5 cellular contexts compared by ENCODE assay signal in the genomic region with DNA sequence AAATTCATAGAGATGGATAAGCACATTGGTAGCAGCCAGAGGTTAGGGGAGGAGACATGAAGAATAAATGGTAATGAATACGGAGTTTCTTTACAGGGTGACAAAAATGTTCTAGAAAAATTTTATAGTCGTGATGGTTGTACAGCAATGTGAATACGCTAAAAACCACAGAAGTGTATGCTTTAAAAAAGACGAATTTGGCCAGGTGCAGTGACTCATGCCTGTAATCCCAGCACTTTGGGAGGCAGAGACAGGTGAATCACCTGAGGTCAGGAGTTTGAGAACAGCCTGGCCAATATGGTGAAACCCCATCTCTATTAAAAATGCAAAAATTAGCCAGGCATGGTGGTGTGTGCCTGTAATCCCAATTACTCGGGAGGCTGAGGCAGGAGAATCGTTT. TPM values are rescaled to one million over a fixed set of nuclear protein-coding genes. Genes with fewer than 3 reads are reported as not detected.
DNase-seq lines count a peak whose midpoint lies in the region; ATAC-seq and TF ChIP-seq lines count a peak whose summit lies in the region.
"Not testable (repeated sequence)": the region's sequence is repeated elsewhere in the genome, so short reads cannot be mapped to it uniquely, and the experiment has no call there.

No MANE protein-coding gene starts in this region.

- H2BK15ac ChIP-seq in H9 (ENCODE audit: low read depth, low read length) = not testable (repeated sequence)

- not testable (repeated sequence) for H3K4me3 ChIP-seq in PC-3 (ENCODE audit: low read length); mammary epithelial cell (replicated peaks in 1 of 3; ENCODE audit: insufficient read depth in 1 of 3, low read depth in 2 of 3, low read length in 3 of 3)

- not testable (repeated sequence) for H3K9me3 ChIP-seq in H9 (ENCODE audit: control insufficient read depth, low read depth, low read length); PC-3 (ENCODE audit: low read length); mammary epithelial cell (replicated peaks; ENCODE audit: insufficient read depth, low read length)

- peaks cover 19% of the 10 kb centered on the region for H3K36me3 ChIP-seq in PC-3 (ENCODE audit: low read depth, low read length)
- not testable (repeated sequence) for H3K36me3 ChIP-seq in mammary epithelial cell (ENCODE audit: insufficient read depth, low read length)

- TF ChIP-seq CTCF in H9 (conservative IDR thresholded peaks at IDR 0.05); PC-3 (conservative IDR thresholded peaks at IDR 0.05; ENCODE audit: low read depth, low read length); WTC11 (IDR thresholded peaks at IDR 0.05); mammary epithelial cell (conservative IDR thresholded peaks at IDR 0.05 in 1 of 2, IDR thresholded peaks at IDR 0.05 in 1 of 2; ENCODE audit: extremely low read depth in 1 of 2, insufficient read depth in 1 of 2, low read depth in 1 of 2, low read length in 2 of 2); foreskin keratinocyte (conservative IDR thresholded peaks at IDR 0.05): not testable (repeated sequence)

- H3K4me1 Mint-ChIP-seq in H9 = peaks cover 55% of the 10 kb centered on the region in 2 experiments
- peaks cover 74% of the 10 kb centered on the region for H3K4me1 Mint-ChIP-seq in WTC11

- not testable (repeated sequence) for H3T11ph ChIP-seq in H9 (ENCODE audit: low read length)

- H3K36me3 Mint-ChIP-seq in H9 (ENCODE audit: insufficient read depth in 1 of 3, low read depth in 3 of 3) (peaks cover 17 to 38% (median 37%) of the 10 kb centered on the region in 3 experiments; a peak in 6 of 7 replicates), WTC11 (peaks cover 30% of the 10 kb centered on the region)

- H3K4ac ChIP-seq in H9 (ENCODE audit: low read depth, low read length) = not testable (repeated sequence)

- H3K79me2 ChIP-seq in H9 (ENCODE audit: insufficient read depth, low read length) (peaks cover 18% of the 10 kb centered on the region; the same call in 1 of the 2 replicates), PC-3 (ENCODE audit: low read length) (peaks cover 36% of the 10 kb centered on the region)
- H3K79me2 ChIP-seq in mammary epithelial cell (ENCODE audit: insufficient read depth, low read length) = not testable (repeated sequence)

- not testable (repeated sequence) for H3K18ac ChIP-seq in H9 (ENCODE audit: insufficient read length, low read depth, low read length)

- ATAC-seq in PC-3 (peak; percentile 48; the same call in 1 of the 2 replicates), foreskin keratinocyte (peak; percentile 89)
- not testable (repeated sequence) for ATAC-seq in WTC11

- not testable (repeated sequence) for BruUV-seq in PC-3 (replicated peaks; lab: Mats Ljungman, UMichigan); mammary epithelial cell (replicated peaks; lab: Mats Ljungman, UMichigan)

- not testable (repeated sequence) for H2BK20ac ChIP-seq in H9 (ENCODE audit: low read depth, low read length, poor library complexity, severe bottlenecking)

- H3K9ac ChIP-seq in H9 (ENCODE audit: extremely low read depth, insufficient read length, low read length); PC-3 (ENCODE audit: low read length); mammary epithelial cell (ENCODE audit: insufficient read depth, low read length): not testable (repeated sequence)

- dilution Hi-C loops in mammary epithelial cell (cut with HindIII; ENCODE audit: low sequenced_read_pairs) = not testable (repeated sequence)

- 100% methylated on average over 1 of the region's 6 CpGs for WGBS in H9 (ENCODE audit: extremely low coverage, insufficient read length, low lambda C conversion rate)
- WGBS in mammary epithelial cell (ENCODE audit: low coverage, missing lambda C conversion rate) = 72% methylated on average over 6 of the region's 6 CpGs

- not testable (repeated sequence) for H3K4me1 ChIP-seq in H9 (ENCODE audit: insufficient read depth, low read length); PC-3 (ENCODE audit: insufficient read depth, low read length); mammary epithelial cell (ENCODE audit: insufficient read depth, low read length); foreskin keratinocyte

- H2AFZ ChIP-seq in H9 (ENCODE audit: low read length); PC-3 (ENCODE audit: low read length); mammary epithelial cell (ENCODE audit: low read depth, low read length): not testable (repeated sequence)

- H3K79me1 ChIP-seq in H9 (ENCODE audit: insufficient read depth, low read depth, low read length, poor library complexity, severe bottlenecking) = not testable (repeated sequence)

- not testable (repeated sequence) for H4K8ac ChIP-seq in H9 (replicated peaks; ENCODE audit: insufficient read length, low read depth, low read length)

- not testable (repeated sequence) for H3K23me2 ChIP-seq in H9 (ENCODE audit: insufficient read length, low read depth, low read length, poor library complexity, severe bottlenecking)

- H2BK120ac ChIP-seq in H9 (ENCODE audit: low read depth, low read length, poor library complexity, severe bottlenecking) = not testable (repeated sequence)

- not testable (repeated sequence) for H3F3A ChIP-seq in PC-3 (ENCODE audit: low read length, unreplicated experiment)

- in situ Hi-C loops in mammary epithelial cell (cut with MboI; ENCODE audit: low sequenced_read_pairs in 2 of 2) = not testable (repeated sequence)

- H3K27ac ChIP-seq in H9 (ENCODE audit: insufficient read length, low read depth, low read length); mammary epithelial cell (ENCODE audit: insufficient read depth, low read depth, low read length); foreskin keratinocyte: not testable (repeated sequence)
- H3K27ac ChIP-seq in PC-3 (ENCODE audit: low read length) = peak overlapping the region; percentile 27; the same call in 1 of the 2 replicates

- H2BK5ac ChIP-seq in H9 (ENCODE audit: insufficient read length, low read length) = not testable (repeated sequence)

- not testable (repeated sequence) for H3K27me3 ChIP-seq in H9 (ENCODE audit: insufficient read depth, low read length); PC-3 (ENCODE audit: low read length); mammary epithelial cell (ENCODE audit: insufficient read depth, low read length); foreskin keratinocyte

- not testable (repeated sequence) for H2AK5ac ChIP-seq in H9 (ENCODE audit: insufficient read length, low read length)

- not testable (repeated sequence) for H4K5ac ChIP-seq in H9 (ENCODE audit: insufficient read length, low read depth, low read length)

- CTCF ChIA-PET in PC-3 (lab: Charles Lee); WTC11 (lab: Charles Lee); mammary epithelial cell (lab: Charles Lee; ENCODE audit: low non-redundant PET): not testable (repeated sequence)

- H4K91ac ChIP-seq in H9 (ENCODE audit: insufficient read length, low read depth, low read length) = not testable (repeated sequence)

- H3K4me3 Mint-ChIP-seq in H9, WTC11: not testable (repeated sequence)

- H3K27me3 Mint-ChIP-seq in H9 (ENCODE audit: low read depth); WTC11 (ENCODE audit: low read depth): not testable (repeated sequence)

- POLR2A ChIA-PET in PC-3 (lab: Charles Lee; ENCODE audit: unreplicated experiment); WTC11 (lab: Charles Lee): not testable (repeated sequence)

- not testable (repeated sequence) for DNase-seq in H9; WTC11 (ENCODE audit: low spot score)
- DNase-seq in PC-3 (peak; percentile 64), mammary epithelial cell (peak; percentile 60), foreskin keratinocyte (peak in 1 of 2 donors; percentile 44)

- not testable (repeated sequence) for H3K9me3 Mint-ChIP-seq in H9, WTC11

- H3K4me2 ChIP-seq in H9 (ENCODE audit: insufficient read depth, insufficient read length, low read length); mammary epithelial cell (ENCODE audit: insufficient read depth, low read depth, low read length): not testable (repeated sequence)
- H3K4me2 ChIP-seq in PC-3 (ENCODE audit: low read length) = peak overlapping the region; percentile 15; the same call in 1 of the 2 replicates

- intact Hi-C loops in PC-3 (cut with micrococcal nuclease); mammary epithelial cell (cut with micrococcal nuclease): not testable (repeated sequence)

- H3K27ac Mint-ChIP-seq in H9 (peak overlapping the region in 2 of 3 experiments; percentile 39 to 42; a peak in 3 of 7 replicates), WTC11 (peak overlapping the region; percentile 71; the same call in 1 of the 2 replicates)

- H2BK12ac ChIP-seq in H9 (ENCODE audit: insufficient read length, low read depth, low read length) = not testable (repeated sequence)

- H3K23ac ChIP-seq in H9 (ENCODE audit: insufficient read length, low read depth, low read length) = not testable (repeated sequence)

- H4K20me1 ChIP-seq in H9 (ENCODE audit: control insufficient read depth, insufficient read depth, insufficient read length); PC-3 (ENCODE audit: low read length); mammary epithelial cell (ENCODE audit: insufficient read depth, low read length): not testable (repeated sequence)

- H3K14ac ChIP-seq in H9 (ENCODE audit: insufficient read depth, low read length) = not testable (repeated sequence)

- not testable (repeated sequence) for H3K9me2 ChIP-seq in PC-3 (replicated peaks; ENCODE audit: low read length)

- H3K56ac ChIP-seq in H9 (ENCODE audit: insufficient read length, low read depth, low read length) = not testable (repeated sequence)

RNA-seq across cellular contexts. Expression of a gene that starts 44.8 kb away (rescaled TPM):
- total RNA-seq in H9 (2021) = 75.1 and 79.3 TPM in 2 replicates
- total RNA-seq in PC-3 (2014; rRNA removed) = 49.0 and 55.6 TPM in 2 replicates
- total RNA-seq in WTC11 (2021) = 93.2 to 97.7 TPM (median 93.9 TPM) in 3 replicates
- total RNA-seq in mammary epithelial cell = 10 to 100 TPM; 13.6 to 21.7 TPM
- 18.3 TPM for polyA plus RNA-seq in mammary epithelial cell
- polyA minus RNA-seq in mammary epithelial cell = 20.7 TPM
- total RNA-seq in foreskin keratinocyte = 21.4 and 24.2 TPM in 2 replicates
- polyA plus RNA-seq in foreskin keratinocyte = 15.1 and 19.0 TPM in 2 replicates
